ENCODE assay signal across 12 cellular contexts in the genomic region with DNA sequence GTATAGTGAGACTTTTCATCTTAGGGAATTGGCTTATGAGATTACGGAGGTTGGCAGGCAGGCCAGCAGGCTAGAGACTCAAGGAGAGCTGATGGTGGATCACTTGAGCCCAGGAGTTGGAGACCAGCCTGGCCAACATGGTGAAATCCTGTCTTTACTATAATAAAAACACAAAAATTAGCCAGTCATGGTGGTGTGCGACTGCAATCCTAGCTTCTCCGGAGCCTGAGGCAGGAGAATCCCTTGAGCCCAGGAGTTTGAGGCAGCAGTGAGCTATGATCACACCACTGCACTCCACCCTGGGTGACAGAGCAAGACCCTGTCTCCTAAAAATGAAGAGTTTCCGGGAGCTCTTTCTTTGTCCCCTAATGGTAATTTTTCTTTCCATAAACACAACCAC. TPM values are rescaled to one million over a fixed set of nuclear protein-coding genes. Genes with fewer than 3 reads are reported as not detected.
DNase-seq lines count a peak whose midpoint lies in the region; ATAC-seq, FAIRE-seq and TF ChIP-seq lines count a peak whose summit lies in the region.
"Not testable (repeated sequence)": the region's sequence is repeated elsewhere in the genome, so short reads cannot be mapped to it uniquely, and the experiment has no call there.
"Had no signal": no experiment of that assay in that cellular context is flagged by ENCODE, and none has a peak within 500 bp of the region (broad histone marks: within the 10 kb centered on the region; RNA-seq: fewer than 3 reads in every experiment).

No MANE protein-coding gene starts in this region.

- not testable (repeated sequence) for H3K9ac ChIP-seq in HepG2 (ENCODE audit: insufficient read depth, low read depth, low read length)

- not testable (repeated sequence) for H3K27me3 ChIP-seq in HepG2 (ENCODE audit: control insufficient read depth in 1 of 2, insufficient read depth in 2 of 2, low read length in 2 of 2); spleen (replicated peaks in 1 of 7)

- WGBS in HepG2 (ENCODE audit: low lambda C conversion rate) = 87% methylated on average over 2 of the region's 4 CpGs
- 88 to 95% (median 94%) methylated on average over 2 of the region's 4 CpGs for WGBS in spleen, 5 donors

- H3K9me3 ChIP-seq in HepG2 (ENCODE audit: low read length); spleen: not testable (repeated sequence)

- intact Hi-C loops in Right ventricle myocardium inferior (cut with DNase I); HepG2 (cut with micrococcal nuclease; ENCODE audit: unreplicated experiment); spleen (cut with DNase I; ENCODE audit: low total_unique reads): not testable (repeated sequence)

- CTCF ChIA-PET in HepG2 (lab: Yijun Ruan, JAX; ENCODE audit: low intra/inter-chr PET ratio, low total read pairs) = not testable (repeated sequence)

- not testable (repeated sequence) for H3K4me3 Mint-ChIP-seq in osteocyte (ENCODE audit: unreplicated experiment); type B pancreatic cell

- TF ChIP-seq RAD21 in HepG2 (CRISPR knock-in tag; IDR thresholded peaks at IDR 0.05) = not testable (repeated sequence)

- not testable (repeated sequence) for H2AFZ ChIP-seq in HepG2 (ENCODE audit: low read length)

- not testable (repeated sequence) for H3K27me3 Mint-ChIP-seq in osteocyte (ENCODE audit: unreplicated experiment); type B pancreatic cell

- not testable (repeated sequence) for TF ChIP-seq CTCF in HepG2 (CRISPR knock-in tag; IDR thresholded peaks at IDR 0.05); osteocyte (IDR thresholded peaks at IDR 0.05); spleen (IDR thresholded peaks at IDR 0.05 in 8 of 11, conservative IDR thresholded peaks at IDR 0.05 in 3 of 11); type B pancreatic cell (conservative IDR thresholded peaks at IDR 0.05)

- not testable (repeated sequence) for H3K9me3 Mint-ChIP-seq in osteocyte (ENCODE audit: unreplicated experiment); type B pancreatic cell

- not testable (repeated sequence) for FAIRE-seq in HepG2 (lab: Jason Lieb, UNC)

- H3K4me1 Mint-ChIP-seq in osteocyte (ENCODE audit: unreplicated experiment); type B pancreatic cell (ENCODE audit: unreplicated experiment): not testable (repeated sequence)

- POLR2A ChIA-PET in HepG2 (lab: Yijun Ruan, JAX) = not testable (repeated sequence)

- not testable (repeated sequence) for H3K4me3 ChIP-seq in HepG2 (replicated peaks in 1 of 3; ENCODE audit: insufficient read depth in 1 of 3, low read depth in 2 of 3, low read length in 3 of 3); spleen

- not testable (repeated sequence) for TF ChIP-seq POLR2A in HepG2 (IDR thresholded peaks at IDR 0.05; ENCODE audit: insufficient read depth in 1 of 2, low read depth in 2 of 2, low read length in 2 of 2); spleen (IDR thresholded peaks at IDR 0.05)

- ATAC-seq in Right ventricle myocardium inferior, HepG2: not testable (repeated sequence)

- not testable (repeated sequence) for BruUV-seq in HepG2 (replicated peaks; lab: Mats Ljungman, UMichigan)

- not testable (repeated sequence) for H3K27ac ChIP-seq in HepG2 (ENCODE audit: extremely low read length, insufficient read depth, low read length); spleen

- H3K36me3 ChIP-seq in HepG2 (replicated peaks in 1 of 2; ENCODE audit: control insufficient read depth in 1 of 2, insufficient read depth in 2 of 2, low read length in 2 of 2); spleen: not testable (repeated sequence)

- in situ Hi-C loops in HepG2 (cut with HindIII; ENCODE audit: extremely low pct_ligation_motif_present, low pct_unique_long_range_greater_than_20kb) = not testable (repeated sequence)

- not testable (repeated sequence) for H3K4me2 ChIP-seq in HepG2 (ENCODE audit: low read depth, low read length)

- not testable (repeated sequence) for H3K36me3 Mint-ChIP-seq in osteocyte (ENCODE audit: unreplicated experiment); type B pancreatic cell

- H4K20me1 ChIP-seq in HepG2 (ENCODE audit: insufficient read depth, low read length) = not testable (repeated sequence)

- not testable (repeated sequence) for TF ChIP-seq EP300 in HepG2 (IDR thresholded peaks at IDR 0.05; ENCODE audit: low read depth in 2 of 2, low read length in 2 of 2); HepG2 (CRISPR knock-in tag; IDR thresholded peaks at IDR 0.05; ENCODE audit: borderline replicate concordance)

- not testable (repeated sequence) for H3K79me2 ChIP-seq in HepG2 (ENCODE audit: insufficient read depth, low read length)

- not testable (repeated sequence) for H3K27ac Mint-ChIP-seq in osteocyte (ENCODE audit: unreplicated experiment); type B pancreatic cell

- not testable (repeated sequence) for H3K4me1 ChIP-seq in HepG2 (ENCODE audit: insufficient read depth, low read length); spleen

- peak; percentile 14 for DNase-seq in activated effector memory CD4-positive, alpha-beta T cell treated with anti-CD3 and anti-CD28 coated beads, Interleukin-2, amount 50 U/mL, for 16 hours
- DNase-seq in Right ventricle myocardium inferior (ENCODE audit: missing footprints) = peak; percentile 11
- not testable (repeated sequence) for DNase-seq in HepG2 (ENCODE audit: low spot score)
- DNase-seq in osteocyte (ENCODE audit: extremely low spot score, unreplicated experiment) = peak; percentile 21
- peak; percentile 16 for DNase-seq in spleen
- peak; percentile 7 for DNase-seq in type B pancreatic cell (ENCODE audit: extremely low spot score, unreplicated experiment)

TF ChIP-seq in HepG2, 621 proteins besides CTCF, POLR2A, EP300 and RAD21:
- 0 out of 2 replicates have a peak, but pooled peaks have one; percentile 31 for TF ChIP-seq NFE2L2 (IDR thresholded peaks at IDR 0.05; ENCODE audit: low read length)

RNA-seq across cellular contexts. Expression of gene CFC1, which starts 14.6 kb away (rescaled TPM):
- total RNA-seq in Right ventricle myocardium inferior (not detected), HepG2 (2016; rRNA removed; fragmentation: Illumina TruSeq; extraction: Trizol) (not detected in 2 replicates), osteocyte (not detected in 2 replicates), spleen (not detected), type B pancreatic cell (ENCODE audit: low replicate concordance) (25.5 and 27.1 TPM in 2 replicates)
- not detected in 2 replicates for total RNA-seq in HepG2 (2016; cell fraction: cytosol; rRNA removed; fragmentation: Illumina TruSeq; extraction: Trizol; ENCODE audit: low read depth)
- total RNA-seq in HepG2 (2016; cell fraction: insoluble cytoplasmic fraction; rRNA removed; fragmentation: Illumina TruSeq; extraction: Trizol) = not detected in 2 replicates
- not detected in 2 replicates for total RNA-seq in HepG2 (2016; cell fraction: membrane; rRNA removed; fragmentation: Illumina TruSeq; extraction: Trizol)
- total RNA-seq in HepG2 (2016; cell fraction: nucleus; rRNA removed; fragmentation: Illumina TruSeq; extraction: Trizol) = not detected in 2 replicates
- polyA plus RNA-seq in HepG2 (2011; rRNA removed) (not detected in 2 replicates), spleen (under 1 TPM in 1 of 3 donors, not detected in 2; 0.11 TPM)
- not detected in 2 replicates for polyA plus RNA-seq in HepG2 (2011; cell fraction: cytosol; rRNA removed)
- polyA plus RNA-seq in HepG2 (2011; cell fraction: nucleus; rRNA removed) = not detected in 2 replicates
- not detected in 2 replicates for polyA plus RNA-seq in HepG2 (2012)
- polyA plus RNA-seq in HepG2 (2016; cell fraction: cytosol; fragmentation: Illumina TruSeq; extraction: Trizol; ENCODE audit: low read depth) = not detected in 2 replicates
- not detected in 2 replicates for polyA plus RNA-seq in HepG2 (2016; cell fraction: insoluble cytoplasmic fraction; fragmentation: Illumina TruSeq; extraction: Trizol; ENCODE audit: low read depth)
- not detected in 2 replicates for polyA plus RNA-seq in HepG2 (2016; cell fraction: membrane; fragmentation: Illumina TruSeq; extraction: Trizol; ENCODE audit: low read depth)
- polyA plus RNA-seq in HepG2 (2016; cell fraction: nucleus; fragmentation: Illumina TruSeq; extraction: Trizol; ENCODE audit: insufficient read depth, low read depth) = not detected in 2 replicates
- not detected in 2 replicates for polyA minus RNA-seq in HepG2 (2011; rRNA and poly(A)+ RNA removed; ENCODE audit: low replicate concordance)
- not detected in 2 replicates for polyA minus RNA-seq in HepG2 (2011; cell fraction: cytosol; rRNA and poly(A)+ RNA removed)
- not detected in 2 replicates for polyA minus RNA-seq in HepG2 (2011; cell fraction: nucleus; rRNA and poly(A)+ RNA removed)
- total RNA-seq: A673; Caco-2; Calu3; CD4-positive, alpha-beta T cell; CD8-positive, alpha-beta T cell had no signal
- polyA plus RNA-seq: AG04450 had no signal

RNA-seq across cellular contexts. Expression of gene POTEJ, which starts 26.5 kb away (rescaled TPM):
- total RNA-seq in Right ventricle myocardium inferior (not detected), HepG2 (2016; rRNA removed; fragmentation: Illumina TruSeq; extraction: Trizol) (0.04 TPM in 1 of 2 replicates, not detected in the other), osteocyte (not detected in 2 replicates), spleen (not detected), type B pancreatic cell (ENCODE audit: low replicate concordance) (not detected in 2 replicates)
- 0.09 and 0.10 TPM in 2 replicates for total RNA-seq in HepG2 (2016; cell fraction: cytosol; rRNA removed; fragmentation: Illumina TruSeq; extraction: Trizol; ENCODE audit: low read depth)
- total RNA-seq in HepG2 (2016; cell fraction: insoluble cytoplasmic fraction; rRNA removed; fragmentation: Illumina TruSeq; extraction: Trizol) = not detected in 2 replicates
- not detected in 2 replicates for total RNA-seq in HepG2 (2016; cell fraction: membrane; rRNA removed; fragmentation: Illumina TruSeq; extraction: Trizol)
- not detected in 2 replicates for total RNA-seq in HepG2 (2016; cell fraction: nucleus; rRNA removed; fragmentation: Illumina TruSeq; extraction: Trizol)
- polyA plus RNA-seq in HepG2 (2011; rRNA removed) (not detected in 2 replicates), spleen (not detected)
- polyA plus RNA-seq in HepG2 (2011; cell fraction: cytosol; rRNA removed) = not detected in 2 replicates
- not detected in 2 replicates for polyA plus RNA-seq in HepG2 (2011; cell fraction: nucleus; rRNA removed)
- polyA plus RNA-seq in HepG2 (2012) = not detected in 2 replicates
- polyA plus RNA-seq in HepG2 (2016; cell fraction: cytosol; fragmentation: Illumina TruSeq; extraction: Trizol; ENCODE audit: low read depth) = not detected in 2 replicates
- not detected in 2 replicates for polyA plus RNA-seq in HepG2 (2016; cell fraction: insoluble cytoplasmic fraction; fragmentation: Illumina TruSeq; extraction: Trizol; ENCODE audit: low read depth)
- polyA plus RNA-seq in HepG2 (2016; cell fraction: membrane; fragmentation: Illumina TruSeq; extraction: Trizol; ENCODE audit: low read depth) = not detected in 2 replicates
- not detected in 2 replicates for polyA plus RNA-seq in HepG2 (2016; cell fraction: nucleus; fragmentation: Illumina TruSeq; extraction: Trizol; ENCODE audit: insufficient read depth, low read depth)
- not detected in 2 replicates for polyA minus RNA-seq in HepG2 (2011; rRNA and poly(A)+ RNA removed; ENCODE audit: low replicate concordance)
- not detected in 2 replicates for polyA minus RNA-seq in HepG2 (2011; cell fraction: cytosol; rRNA and poly(A)+ RNA removed)
- 0.25 TPM in 1 of 2 replicates, not detected in the other for polyA minus RNA-seq in HepG2 (2011; cell fraction: nucleus; rRNA and poly(A)+ RNA removed)
- total RNA-seq: A673; Caco-2; Calu3; CD4-positive, alpha-beta T cell; CD8-positive, alpha-beta T cell had no signal
- polyA plus RNA-seq: AG04450 had no signal

Comparison
In these comparisons a context has a peak if more than half of its experiments do, and no peak if none do; other contexts are left out.
1. RNA of gene CFC1, which starts 14.6 kb away (total RNA-seq): 25.5 to 27.1 TPM in type B pancreatic cell; not detected in Right ventricle myocardium inferior (single experiment), not detected in HepG2, not detected in osteocyte and not detected in spleen; every median in the first group is over 10 times any median in the second.